9 cellular contexts compared by ENCODE assay signal in genomic region chr9:127716412-127716811, GRCh38. TPM values are rescaled to one million over a fixed set of nuclear protein-coding genes. Genes with fewer than 3 reads are reported as not detected.
DNase-seq lines count a peak whose midpoint lies in the region; ATAC-seq, FAIRE-seq and TF ChIP-seq lines count a peak whose summit lies in the region.
"Had no signal": no experiment of that assay in that cellular context is flagged by ENCODE, and none has a peak within 500 bp of the region (broad histone marks: within the 10 kb centered on the region; RNA-seq: fewer than 3 reads in every experiment).

No MANE protein-coding gene starts in this region.

- H3K4me3 Mint-ChIP-seq in naive thymus-derived CD4-positive, alpha-beta T cell, result peak overlapping the region; percentile 93 to 100 (median 98)

- H3K36me3 ChIP-seq in K562 (ENCODE audit: control insufficient read depth, insufficient read depth, low read length), result no peaks in the 10 kb centered on the region
- H3K36me3 ChIP-seq in naive thymus-derived CD4-positive, alpha-beta T cell (ENCODE audit: control insufficient read depth in 2 of 3, insufficient read depth in 3 of 3, low read length in 3 of 3), result peaks cover 0 to 5% (median 0%) of the 10 kb centered on the region in 3 experiments

- H3K79me2 ChIP-seq in K562 (ENCODE audit: control insufficient read depth, insufficient read depth, low read length), result 0 out of 3 replicates have a peak, but pooled peaks cover 3% of the 10 kb centered on the region

- peaks cover 27 to 48% (median 29%) of the 10 kb centered on the region in 7 donors for H3K4me1 Mint-ChIP-seq in naive thymus-derived CD4-positive, alpha-beta T cell

- FAIRE-seq in K562 (lab: Jason Lieb, UNC), result no peak

- TF ChIP-seq EP300 in K562 (IDR thresholded peaks at IDR 0.05; ENCODE audit: low read length), result no peak

- TF ChIP-seq POLR2A in K562 (conservative IDR thresholded peaks at IDR 0.05), result no peak

- POLR2A ChIA-PET in K562 (lab: Yijun Ruan, JAX), result interaction anchor here (1.1 to 1.3 kb wide), 4 partner anchors 8 to 18 kb away, joined by 3 to 7 read pairs (median 4); partner anchors contain the start of gene TOR2A
- POLR2A ChIA-PET in naive thymus-derived CD4-positive, alpha-beta T cell (lab: Charles Lee), result interaction anchor here (0.6 to 1.9 kb wide), 10 partner anchors 9 to 253 kb away, joined by 3 to 10 read pairs (median 4); partner anchors contain the start of genes CDK9, CFAP157 and TOR2A

- peak overlapping the region; percentile 87 for H3K4me2 ChIP-seq in K562 (ENCODE audit: insufficient read depth, low read length)

- H3K27ac Mint-ChIP-seq in naive thymus-derived CD4-positive, alpha-beta T cell, result peak overlapping the region; percentile 86 to 99 (median 97)

- no peak for ATAC-seq in right cardiac atrium
- no peak for ATAC-seq in left ventricle myocardium superior
- no peak for ATAC-seq in K562
- no peak for ATAC-seq in naive thymus-derived CD4-positive, alpha-beta T cell
- no peak for ATAC-seq in left lobe of liver

- no peaks in the 10 kb centered on the region for H3K27me3 Mint-ChIP-seq in naive thymus-derived CD4-positive, alpha-beta T cell

- BruUV-seq in K562 (replicated peaks; lab: Mats Ljungman, UMichigan), result no TSS peak

- TF ChIP-seq RAD21 in K562 (CRISPR knock-in tag; conservative IDR thresholded peaks at IDR 0.05 in 1 of 2, IDR thresholded peaks at IDR 0.05 in 1 of 2), result no peak

- H3K9me3 Mint-ChIP-seq in naive thymus-derived CD4-positive, alpha-beta T cell, result no peaks in the 10 kb centered on the region

- no peak overlapping the region for H3K4me3 ChIP-seq in right cardiac atrium (ENCODE audit: low read length)
- H3K4me3 ChIP-seq in K562, result 0 out of 2 replicates have a peak overlapping the region, but pooled peaks have one; percentile 74
- peak overlapping the region; percentile 85 for H3K4me3 ChIP-seq in naive thymus-derived CD4-positive, alpha-beta T cell (ENCODE audit: low read length)

- peaks cover 4% of the 10 kb centered on the region for H3K9me1 ChIP-seq in K562 (ENCODE audit: control insufficient read depth, insufficient read depth, low read length)

- H3K9me3 ChIP-seq in right cardiac atrium (ENCODE audit: control insufficient read depth, low read length), result no peaks in the 10 kb centered on the region
- H3K9me3 ChIP-seq in K562 (replicated peaks; ENCODE audit: control insufficient read depth, insufficient read depth, low read depth, low read length), result no peaks in the 10 kb centered on the region
- no peaks in the 10 kb centered on the region for H3K9me3 ChIP-seq in naive thymus-derived CD4-positive, alpha-beta T cell (ENCODE audit: control insufficient read depth in 2 of 3, low read length in 3 of 3)

- 82% methylated on average over 9 of the region's 9 CpGs for WGBS in right cardiac atrium
- WGBS in K562 (ENCODE audit: insufficient coverage, low coverage, missing lambda C conversion rate), result 46% methylated on average over 9 of the region's 9 CpGs

- TF ChIP-seq CTCF in K562 (IDR thresholded peaks at IDR 0.05 in 2 of 3, conservative IDR thresholded peaks at IDR 0.05 in 1 of 3; ENCODE audit: insufficient read depth in 2 of 3, low read depth in 1 of 3, low read length in 3 of 3), result no peak

- DNase-seq in right cardiac atrium, result no peak
- DNase-seq in left ventricle myocardium superior, result no peak
- no peak for DNase-seq in K562 (ENCODE audit: extremely low read depth in 1 of 4, low spot score in 3 of 4)
- DNase-seq in naive thymus-derived CD4-positive, alpha-beta T cell, result no peak
- DNase-seq in midbrain (lab: John Stamatoyannopoulos, UW), result no peak
- no peak for DNase-seq in stimulated activated naive CD4-positive, alpha-beta T cell treated with Interleukin-2 at 50 U/mL for 16 hours (lab: John Stamatoyannopoulos, UW)
- no peak for DNase-seq in left lobe of liver (ENCODE audit: low spot score)
- no peak for DNase-seq in AG20443 (ENCODE audit: low spot score)

- intact Hi-C loops in right cardiac atrium (cut with DNase I) (loop anchor here in 2 of 4 donors (5.0 kb wide), 2 partner anchors 104 to 109 kb away; partner anchors contain the start of gene STXBP1 (in 1 of the 2)), left ventricle myocardium superior (cut with micrococcal nuclease) (no loop called here), K562 (cut with micrococcal nuclease) (no loop called here)
- intact Hi-C loops in naive thymus-derived CD4-positive, alpha-beta T cell (cut with micrococcal nuclease), result loop anchor here (1.0 to 5.0 kb wide), 5 partner anchors 69 to 351 kb away; partner anchors contain the start of genes STXBP1 (in 2 of the 2), NAIF1 (in 1 of the 2) and SLC25A25 (in 1 of the 2)

- no peaks in the 10 kb centered on the region for H3K27me3 ChIP-seq in right cardiac atrium (ENCODE audit: control insufficient read depth, insufficient read depth)
- H3K27me3 ChIP-seq in K562 (ENCODE audit: control insufficient read depth in 2 of 2, insufficient read depth in 2 of 2, low read length in 2 of 2), result no peaks in the 10 kb centered on the region
- no peaks in the 10 kb centered on the region for H3K27me3 ChIP-seq in naive thymus-derived CD4-positive, alpha-beta T cell (ENCODE audit: control insufficient read depth in 2 of 2, insufficient read depth in 2 of 2, low read length in 2 of 2)

- H2AFZ ChIP-seq in K562 (ENCODE audit: low read depth, low read length), result peak overlapping the region; percentile 99

- no peaks in the 10 kb centered on the region for H3K36me3 Mint-ChIP-seq in naive thymus-derived CD4-positive, alpha-beta T cell

- H3K27ac ChIP-seq in right cardiac atrium (ENCODE audit: low read length) (peak overlapping the region; percentile 49), K562 (ENCODE audit: extremely low read depth, low read depth, low read length) (peak overlapping the region; percentile 64; the same call in 2 of the 3 replicates)
- peak overlapping the region; percentile 89 for H3K27ac ChIP-seq in naive thymus-derived CD4-positive, alpha-beta T cell (ENCODE audit: low read depth, low read length)

- CTCF ChIA-PET in K562 (lab: Yijun Ruan, JAX; ENCODE audit: low intra/inter-chr PET ratio), result no interaction called here
- CTCF ChIA-PET in naive thymus-derived CD4-positive, alpha-beta T cell (lab: Charles Lee), result interaction anchor here (1.2 kb wide), 1 partner anchor 19 kb away, joined by 3 read pairs; the partner anchor contains the start of gene TOR2A

- in situ Hi-C loops in K562 (cut with MboI), result no loop called here

- H4K20me1 ChIP-seq in K562 (replicated peaks; ENCODE audit: control insufficient read depth, insufficient read depth, low read length), result peaks cover 3% of the 10 kb centered on the region; the same call in 1 of the 2 replicates

- H3K9ac ChIP-seq in K562 (ENCODE audit: insufficient read depth in 1 of 2, low read depth in 2 of 2, low read length in 2 of 2), result peak overlapping the region; percentile 69 to 98; a peak in 3 of 4 replicates

- H3K4me1 ChIP-seq in right cardiac atrium (ENCODE audit: control insufficient read depth, insufficient read depth, low read length), result no peaks in the 10 kb centered on the region
- peaks cover 4 to 52% of the 10 kb centered on the region in 2 experiments; a peak in 4 of 5 replicates for H3K4me1 ChIP-seq in K562 (replicated peaks in 1 of 2; ENCODE audit: control insufficient read depth in 2 of 2, insufficient read depth in 2 of 2, low read length in 2 of 2)
- peaks cover 29 to 31% of the 10 kb centered on the region in 2 donors for H3K4me1 ChIP-seq in naive thymus-derived CD4-positive, alpha-beta T cell (ENCODE audit: control insufficient read depth in 2 of 2, insufficient read depth in 2 of 2, low read length in 2 of 2)

RNA-seq across cellular contexts. Expression of gene TTC16, which starts 0.5 kb away (rescaled TPM):
- total RNA-seq in right cardiac atrium (under 1 TPM in 3 of 4 donors, not detected in 1; 0.06 to 0.14 (median 0.11) TPM), left ventricle myocardium superior (0.15 TPM), K562 (2014; rRNA removed) (not detected in 2 replicates), K562 (2014; rRNA removed; fragmentation: Illumina TruSeq; extraction: Trizol) (not detected in 2 replicates), K562 (2015; rRNA removed; fragmentation: Illumina TruSeq; extraction: Trizol) (not detected in 2 replicates), K562 (2021) (not detected in 2 replicates), left lobe of liver (not detected)
- polyA plus RNA-seq in right cardiac atrium (0.14 TPM), K562 (2011; rRNA removed) (not detected in 2 replicates), K562 (2014; fragmentation: Illumina TruSeq; extraction: Trizol) (not detected in 2 replicates), K562 (2014; fragmentation: Nextera tagmentation; extraction: Ambion mirVana) (not detected), K562 (2014; rRNA removed) (0.11 TPM in 1 of 2 replicates, not detected in the other)
- total RNA-seq in K562 (2011; cell fraction: chromatin; rRNA removed; ENCODE audit: low replicate concordance), result not detected in 2 replicates
- not detected in 2 replicates for total RNA-seq in K562 (2011; cell fraction: nucleolus; rRNA removed)
- total RNA-seq in K562 (2011; cell fraction: nucleoplasm; rRNA removed), result not detected in 2 replicates
- not detected in 2 replicates for polyA plus RNA-seq in K562 (2011; cell fraction: cytosol; rRNA removed)
- polyA plus RNA-seq in K562 (2011; cell fraction: nucleus; rRNA removed), result 0.03 and 0.04 TPM in 2 replicates
- polyA plus RNA-seq in K562 (2012), result not detected in 2 replicates
- polyA minus RNA-seq in K562 (2011; rRNA and poly(A)+ RNA removed), result not detected in 2 replicates
- not detected in 2 replicates for polyA minus RNA-seq in K562 (2011; cell fraction: cytosol; rRNA and poly(A)+ RNA removed)
- polyA minus RNA-seq in K562 (2011; cell fraction: nucleus; rRNA and poly(A)+ RNA removed), result not detected in 2 replicates
- total RNA-seq in naive thymus-derived CD4-positive, alpha-beta T cell, result 1 to 10 TPM in 4 of 5 experiments, under 1 TPM in 1; 0.29 to 9.9 (median 4.6) TPM
- 1 to 10 TPM in 1 of 2 donors, under 1 TPM in 1; 0.73 to 1.7 TPM for polyA plus RNA-seq in naive thymus-derived CD4-positive, alpha-beta T cell
- total RNA-seq: M059J had no signal

RNA-seq across cellular contexts. Expression of gene PTRH1, which starts 0.9 kb away (rescaled TPM):
- 10 to 100 TPM in 3 of 4 donors, 1 to 10 TPM in 1; 8.7 to 15.0 (median 11.6) TPM for total RNA-seq in right cardiac atrium
- polyA plus RNA-seq in right cardiac atrium, result 16.3 TPM
- total RNA-seq in left ventricle myocardium superior, result 13.4 TPM
- total RNA-seq in K562 (2011; cell fraction: chromatin; rRNA removed; ENCODE audit: low replicate concordance), result 4.6 and 11.9 TPM in 2 replicates
- 19.0 and 19.2 TPM in 2 replicates for total RNA-seq in K562 (2011; cell fraction: nucleolus; rRNA removed)
- total RNA-seq in K562 (2011; cell fraction: nucleoplasm; rRNA removed), result 7.1 and 7.3 TPM in 2 replicates
- 43.1 and 54.3 TPM in 2 replicates for total RNA-seq in K562 (2014; rRNA removed)
- 1.1 and 1.8 TPM in 2 replicates for total RNA-seq in K562 (2014; rRNA removed; fragmentation: Illumina TruSeq; extraction: Trizol)
- 7.4 and 8.0 TPM in 2 replicates for total RNA-seq in K562 (2015; rRNA removed; fragmentation: Illumina TruSeq; extraction: Trizol)
- 21.1 and 21.6 TPM in 2 replicates for total RNA-seq in K562 (2021)
- polyA plus RNA-seq in K562 (2011; rRNA removed), result 5.7 and 8.1 TPM in 2 replicates
- polyA plus RNA-seq in K562 (2011; cell fraction: cytosol; rRNA removed), result 12.2 and 34.1 TPM in 2 replicates
- 7.6 and 15.8 TPM in 2 replicates for polyA plus RNA-seq in K562 (2011; cell fraction: nucleus; rRNA removed)
- 12.2 and 19.2 TPM in 2 replicates for polyA plus RNA-seq in K562 (2012)
- polyA plus RNA-seq in K562 (2014; fragmentation: Illumina TruSeq; extraction: Trizol), result 3.1 and 6.7 TPM in 2 replicates
- 1 to 10 TPM in 1 of 2 experiments, under 1 TPM in 1; 0.63 to 1.0 TPM for polyA plus RNA-seq in K562 (2014; fragmentation: Nextera tagmentation; extraction: Ambion mirVana)
- polyA plus RNA-seq in K562 (2014; rRNA removed), result 28.2 and 44.3 TPM in 2 replicates
- 1.0 and 1.1 TPM in 2 replicates for polyA minus RNA-seq in K562 (2011; rRNA and poly(A)+ RNA removed)
- 3.9 and 5.4 TPM in 2 replicates for polyA minus RNA-seq in K562 (2011; cell fraction: cytosol; rRNA and poly(A)+ RNA removed)
- 4.1 and 6.2 TPM in 2 replicates for polyA minus RNA-seq in K562 (2011; cell fraction: nucleus; rRNA and poly(A)+ RNA removed)
- total RNA-seq in naive thymus-derived CD4-positive, alpha-beta T cell, result 1 to 10 TPM; 7.8 to 9.5 (median 8.6) TPM
- 10 to 100 TPM; 17.0 to 28.7 TPM for polyA plus RNA-seq in naive thymus-derived CD4-positive, alpha-beta T cell
- 10.8 TPM for total RNA-seq in left lobe of liver

RNA-seq across cellular contexts. Expression of gene CFAP157, which starts 9.6 kb away (rescaled TPM):
- not detected for total RNA-seq in right cardiac atrium
- 0.18 TPM for polyA plus RNA-seq in right cardiac atrium
- total RNA-seq in left ventricle myocardium superior, result not detected
- not detected in 2 replicates for total RNA-seq in K562 (2011; cell fraction: chromatin; rRNA removed; ENCODE audit: low replicate concordance)
- total RNA-seq in K562 (2011; cell fraction: nucleolus; rRNA removed), result not detected in 2 replicates
- not detected in 2 replicates for total RNA-seq in K562 (2011; cell fraction: nucleoplasm; rRNA removed)
- total RNA-seq in K562 (2014; rRNA removed), result not detected in 2 replicates
- not detected in 2 replicates for total RNA-seq in K562 (2014; rRNA removed; fragmentation: Illumina TruSeq; extraction: Trizol)
- total RNA-seq in K562 (2015; rRNA removed; fragmentation: Illumina TruSeq; extraction: Trizol), result not detected in 2 replicates
- total RNA-seq in K562 (2021), result not detected in 2 replicates
- polyA plus RNA-seq in K562 (2011; rRNA removed), result not detected in 2 replicates
- not detected in 2 replicates for polyA plus RNA-seq in K562 (2011; cell fraction: cytosol; rRNA removed)
- 0.06 TPM in 1 of 2 replicates, not detected in the other for polyA plus RNA-seq in K562 (2011; cell fraction: nucleus; rRNA removed)
- polyA plus RNA-seq in K562 (2012), result 0.60 and 0.99 TPM in 2 replicates
- not detected in 2 replicates for polyA plus RNA-seq in K562 (2014; fragmentation: Illumina TruSeq; extraction: Trizol)
- under 1 TPM in 1 of 2 experiments, not detected in 1; 0.03 TPM for polyA plus RNA-seq in K562 (2014; fragmentation: Nextera tagmentation; extraction: Ambion mirVana)
- not detected in 2 replicates for polyA plus RNA-seq in K562 (2014; rRNA removed)
- polyA minus RNA-seq in K562 (2011; rRNA and poly(A)+ RNA removed), result not detected in 2 replicates
- not detected in 2 replicates for polyA minus RNA-seq in K562 (2011; cell fraction: cytosol; rRNA and poly(A)+ RNA removed)
- not detected in 2 replicates for polyA minus RNA-seq in K562 (2011; cell fraction: nucleus; rRNA and poly(A)+ RNA removed)
- under 1 TPM in 3 of 5 experiments, not detected in 2; 0.22 to 0.38 (median 0.27) TPM for total RNA-seq in naive thymus-derived CD4-positive, alpha-beta T cell
- polyA plus RNA-seq in naive thymus-derived CD4-positive, alpha-beta T cell, result under 1 TPM; 0.11 to 0.20 TPM
- total RNA-seq in left lobe of liver, result not detected
- total RNA-seq: M059J had no signal

RNA-seq across cellular contexts. Expression of gene TOR2A, which starts 18.7 kb away (rescaled TPM):
- total RNA-seq in right cardiac atrium (1 to 10 TPM; 3.1 to 3.9 (median 3.5) TPM), left ventricle myocardium superior (3.6 TPM), K562 (2014; rRNA removed) (21.3 and 23.5 TPM in 2 replicates), K562 (2014; rRNA removed; fragmentation: Illumina TruSeq; extraction: Trizol) (3.0 and 3.7 TPM in 2 replicates), K562 (2015; rRNA removed; fragmentation: Illumina TruSeq; extraction: Trizol) (11.1 and 12.0 TPM in 2 replicates), K562 (2021) (25.9 and 28.3 TPM in 2 replicates), left lobe of liver (7.4 TPM)
- polyA plus RNA-seq in right cardiac atrium (3.7 TPM), K562 (2011; rRNA removed) (8.4 and 15.0 TPM in 2 replicates), K562 (2014; fragmentation: Illumina TruSeq; extraction: Trizol) (15.7 and 22.6 TPM in 2 replicates), K562 (2014; fragmentation: Nextera tagmentation; extraction: Ambion mirVana) (1 to 10 TPM in 1 of 2 experiments, under 1 TPM in 1; 0.80 to 1.1 TPM), K562 (2014; rRNA removed) (22.5 and 27.2 TPM in 2 replicates)
- 7.9 and 25.4 TPM in 2 replicates for total RNA-seq in K562 (2011; cell fraction: chromatin; rRNA removed; ENCODE audit: low replicate concordance)
- total RNA-seq in K562 (2011; cell fraction: nucleolus; rRNA removed), result 33.0 and 44.0 TPM in 2 replicates
- 22.6 and 27.5 TPM in 2 replicates for total RNA-seq in K562 (2011; cell fraction: nucleoplasm; rRNA removed)
- polyA plus RNA-seq in K562 (2011; cell fraction: cytosol; rRNA removed), result 20.5 and 35.0 TPM in 2 replicates
- 34.3 and 45.7 TPM in 2 replicates for polyA plus RNA-seq in K562 (2011; cell fraction: nucleus; rRNA removed)
- polyA plus RNA-seq in K562 (2012), result 20.6 and 50.6 TPM in 2 replicates
- polyA minus RNA-seq in K562 (2011; rRNA and poly(A)+ RNA removed), result 2.8 and 3.6 TPM in 2 replicates
- polyA minus RNA-seq in K562 (2011; cell fraction: cytosol; rRNA and poly(A)+ RNA removed), result 11.3 and 18.2 TPM in 2 replicates
- 12.5 and 19.1 TPM in 2 replicates for polyA minus RNA-seq in K562 (2011; cell fraction: nucleus; rRNA and poly(A)+ RNA removed)
- total RNA-seq in naive thymus-derived CD4-positive, alpha-beta T cell, result 10 to 100 TPM in 4 of 5 experiments, 1 to 10 TPM in 1; 9.5 to 22.3 (median 10.8) TPM
- polyA plus RNA-seq in naive thymus-derived CD4-positive, alpha-beta T cell, result 10 to 100 TPM; 16.6 to 20.2 TPM

Comparison
In these comparisons a context has a peak if more than half of its experiments do, and no peak if none do; other contexts are left out.
1. intact Hi-C loops: an anchor here in naive thymus-derived CD4-positive, alpha-beta T cell (1.0 to 5.0 kb wide); none called in left ventricle myocardium superior and K562.